ENCODE assay signal across 4 cellular contexts in the genomic region with DNA sequence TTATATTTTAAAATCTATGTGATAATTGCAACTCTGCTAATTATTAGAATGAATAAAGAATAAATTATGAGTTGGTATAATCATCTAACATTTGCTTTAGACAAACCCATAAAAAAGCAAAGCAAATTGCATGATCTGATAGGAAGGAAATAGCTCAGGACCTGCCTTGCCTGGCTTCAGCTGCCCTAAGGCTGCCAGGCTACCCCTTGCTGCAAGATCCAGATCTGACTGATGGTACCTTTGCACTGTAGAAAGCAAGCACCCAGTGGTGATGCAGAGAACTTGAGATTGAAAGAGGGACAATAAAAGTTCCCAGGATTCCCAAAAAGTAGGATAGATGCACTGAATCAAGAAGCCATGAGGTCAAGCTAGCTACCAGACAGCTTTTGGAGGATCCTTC.
"Had no signal": no experiment of that assay in that cellular context is flagged by ENCODE, and none has a peak within 500 bp of the region (broad histone marks: within the 10 kb centered on the region; RNA-seq: fewer than 3 reads in every experiment).

No MANE protein-coding gene starts in this region.

- H3K9me3 Mint-ChIP-seq: GM23338, H9 had no signal

- H3K4me1 Mint-ChIP-seq: GM23338, H9 had no signal

- H2AFZ ChIP-seq: GM23338 had no signal

- H3K4me3 ChIP-seq: GM23338 had no signal

- DNase-seq: H9, HCEC 1CT, IMR-90 had no signal

- H3K4me2 ChIP-seq: GM23338 had no signal

- H3K27ac Mint-ChIP-seq: GM23338, H9 had no signal

- H3K4me3 Mint-ChIP-seq: GM23338, H9 had no signal

- ATAC-seq: GM23338 had no signal
